9 cellular contexts compared by ENCODE assay signal in the genomic region with DNA sequence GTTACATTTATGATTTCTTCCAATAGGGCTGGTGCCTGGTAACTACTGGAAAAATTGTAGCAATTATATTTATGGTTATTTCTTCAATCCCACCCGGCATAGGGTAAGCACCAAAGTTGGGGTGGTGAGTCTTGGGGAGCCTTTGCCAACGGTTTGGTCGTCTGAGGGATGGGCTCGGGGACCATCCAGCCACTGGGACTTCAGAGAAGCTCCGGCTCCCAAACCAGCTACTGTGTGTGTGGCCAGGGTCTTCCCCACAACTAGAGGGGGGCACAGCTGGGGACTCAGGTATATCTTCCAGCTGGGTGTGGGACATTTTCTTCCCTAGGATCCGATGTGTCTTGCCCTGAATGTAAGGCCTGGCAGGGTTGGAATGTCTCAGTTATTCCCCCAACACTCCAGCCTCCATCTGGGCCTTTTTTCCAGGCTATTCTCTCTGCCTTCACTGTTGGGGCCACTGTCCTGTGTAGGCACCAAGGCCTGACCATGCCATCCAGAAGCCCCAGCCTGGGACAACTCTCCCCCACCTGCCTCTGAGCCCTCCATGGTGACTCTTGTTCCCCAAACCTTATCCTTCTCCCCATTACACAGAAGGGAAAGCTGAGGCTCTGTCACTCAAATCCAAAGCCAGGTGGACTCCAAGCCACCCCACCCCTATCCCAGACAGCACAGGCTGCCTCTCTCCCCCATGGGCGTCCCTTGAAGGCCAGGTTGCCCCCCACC. TPM values are rescaled to one million over a fixed set of nuclear protein-coding genes. Genes with fewer than 3 reads are reported as not detected.
DNase-seq lines count a peak whose midpoint lies in the region; ATAC-seq and TF ChIP-seq lines count a peak whose summit lies in the region.
"Had no signal": no experiment of that assay in that cellular context is flagged by ENCODE, and none has a peak within 500 bp of the region (broad histone marks: within the 10 kb centered on the region; RNA-seq: fewer than 3 reads in every experiment).

No MANE protein-coding gene starts in this region.

- H3K4me3 Mint-ChIP-seq in activated naive CD8-positive, alpha-beta T cell treated with anti-CD3 and anti-CD28 coated beads for 36 hours = peak overlapping the region; percentile 42

- no peaks in the 10 kb centered on the region for H3K27me3 Mint-ChIP-seq in activated naive CD8-positive, alpha-beta T cell treated with anti-CD3 and anti-CD28 coated beads for 36 hours

- peaks cover 15% of the 10 kb centered on the region for H3K4me1 Mint-ChIP-seq in activated naive CD8-positive, alpha-beta T cell treated with anti-CD3 and anti-CD28 coated beads for 36 hours

- H3K36me3 Mint-ChIP-seq in activated naive CD8-positive, alpha-beta T cell treated with anti-CD3 and anti-CD28 coated beads for 36 hours = peaks cover 19% of the 10 kb centered on the region

- intact Hi-C loops in Right ventricle myocardium inferior (cut with DNase I) = no loop called here

- H3K9me3 ChIP-seq in right atrium auricular region = no peaks in the 10 kb centered on the region
- H3K9me3 ChIP-seq in muscle layer of duodenum (ENCODE audit: control insufficient read depth in 1 of 2, low read length in 2 of 2) = no peaks in the 10 kb centered on the region

- no peak for DNase-seq in right atrium auricular region (ENCODE audit: low spot score)
- no peak for DNase-seq in Right ventricle myocardium inferior (ENCODE audit: missing footprints)
- no peak for DNase-seq in activated naive CD8-positive, alpha-beta T cell treated with anti-CD3 and anti-CD28 coated beads for 36 hours
- no peak for DNase-seq in activated effector memory CD4-positive, alpha-beta T cell treated with Interleukin-2 at 50 U/mL for 16 hours
- no peak for DNase-seq in retina
- DNase-seq: NCI-H187 had no signal

- no peaks in the 10 kb centered on the region for H3K9me3 Mint-ChIP-seq in activated naive CD8-positive, alpha-beta T cell treated with anti-CD3 and anti-CD28 coated beads for 36 hours

- ATAC-seq in Right ventricle myocardium inferior (no peak), GM19397 (IDR thresholded peaks at IDR 0.05; ENCODE audit: unreplicated experiment) (no peak), HG03460 (IDR thresholded peaks at IDR 0.05; ENCODE audit: unreplicated experiment) (no peak)

- no peak for TF ChIP-seq CTCF in right atrium auricular region (IDR thresholded peaks at IDR 0.05)

- H3K27ac Mint-ChIP-seq in activated naive CD8-positive, alpha-beta T cell treated with anti-CD3 and anti-CD28 coated beads for 36 hours = peak overlapping the region; percentile 68

- H3K4me1 ChIP-seq in right atrium auricular region = peaks cover 0 to 30% of the 10 kb centered on the region in 2 donors
- peaks cover 3 to 6% of the 10 kb centered on the region in 2 donors for H3K4me1 ChIP-seq in muscle layer of duodenum (ENCODE audit: control insufficient read depth in 1 of 2, insufficient read depth in 2 of 2, low read length in 2 of 2)

- H3K4me3 ChIP-seq in right atrium auricular region = no peak overlapping the region
- no peak overlapping the region for H3K4me3 ChIP-seq in muscle layer of duodenum (ENCODE audit: low read depth in 1 of 2, low read length in 2 of 2)

- peaks cover 10% of the 10 kb centered on the region for H3K36me3 ChIP-seq in right atrium auricular region
- H3K36me3 ChIP-seq in muscle layer of duodenum (ENCODE audit: control insufficient read depth in 1 of 2, insufficient read depth in 2 of 2, low read length in 2 of 2) = peaks cover under 1 to 15% of the 10 kb centered on the region in 2 donors

- H3K27ac ChIP-seq in right atrium auricular region = peak overlapping the region; percentile 46 to 58
- peak overlapping the region; percentile 0 for H3K27ac ChIP-seq in muscle layer of duodenum (ENCODE audit: low read length)

- H3K27me3 ChIP-seq in right atrium auricular region (no peaks in the 10 kb centered on the region), muscle layer of duodenum (ENCODE audit: low read depth, low read length) (no peaks in the 10 kb centered on the region)

RNA-seq across cellular contexts. Expression of gene IFI30, which starts 1.1 kb away (rescaled TPM):
- total RNA-seq in right atrium auricular region = 10 to 100 TPM in 1 of 2 donors, 1 to 10 TPM in 1; 8.1 to 43.2 TPM
- 32.5 TPM for total RNA-seq in Right ventricle myocardium inferior
- total RNA-seq in activated naive CD8-positive, alpha-beta T cell treated with anti-CD3 and anti-CD28 coated beads for 36 hours = 10 to 100 TPM; 24.7 to 28.1 TPM

RNA-seq across cellular contexts. Expression of gene PIK3R2, which starts 19.5 kb away (rescaled TPM):
- 10 to 100 TPM; 18.7 to 19.0 TPM for total RNA-seq in right atrium auricular region
- total RNA-seq in Right ventricle myocardium inferior = 21.7 TPM
- 10 to 100 TPM; 18.5 to 21.1 TPM for total RNA-seq in activated naive CD8-positive, alpha-beta T cell treated with anti-CD3 and anti-CD28 coated beads for 36 hours

RNA-seq across cellular contexts. Expression of gene MPV17L2, which starts 20.5 kb away (rescaled TPM):
- 10 to 100 TPM; 28.3 to 40.8 TPM for total RNA-seq in right atrium auricular region
- 12.0 TPM for total RNA-seq in Right ventricle myocardium inferior
- 10 to 100 TPM; 15.2 to 16.7 TPM for total RNA-seq in activated naive CD8-positive, alpha-beta T cell treated with anti-CD3 and anti-CD28 coated beads for 36 hours

RNA-seq across cellular contexts. Expression of gene RAB3A, which starts 31.4 kb away (rescaled TPM):
- 10 to 100 TPM in 1 of 2 donors, 1 to 10 TPM in 1; 8.6 to 27.0 TPM for total RNA-seq in right atrium auricular region
- 25.4 TPM for total RNA-seq in Right ventricle myocardium inferior
- 1 to 10 TPM; 3.2 to 3.9 TPM for total RNA-seq in activated naive CD8-positive, alpha-beta T cell treated with anti-CD3 and anti-CD28 coated beads for 36 hours

RNA-seq across cellular contexts. Expression of gene PDE4C, which starts 53.7 kb away (rescaled TPM):
- 1 to 10 TPM in 1 of 2 donors, not detected in 1; 1.4 TPM for total RNA-seq in right atrium auricular region
- 1.1 TPM for total RNA-seq in Right ventricle myocardium inferior
- not detected for total RNA-seq in activated naive CD8-positive, alpha-beta T cell treated with anti-CD3 and anti-CD28 coated beads for 36 hours
